In genomic region chr12:2733493-2734252, GRCh38 we compare ENCODE assay signal across 1 cellular context.
TF ChIP-seq lines count a peak whose summit lies in the region.

No MANE protein-coding gene starts in this region.

TF ChIP-seq in K562, 482 proteins besides CTCF, POLR2A, EP300 and RAD21 (continued from another document):
- TF ChIP-seq REST (CRISPR knock-in tag; IDR thresholded peaks at IDR 0.05; ENCODE audit: low read depth) = no peak
- no peak for TF ChIP-seq COPS2 (conservative IDR thresholded peaks at IDR 0.05)
- no peak for TF ChIP-seq ZNF354B (CRISPR knock-in tag; IDR thresholded peaks at IDR 0.05)
- no peak for TF ChIP-seq ZNF77 (CRISPR knock-in tag; IDR thresholded peaks at IDR 0.05)
- no peak for TF ChIP-seq DACH1 (IDR thresholded peaks at IDR 0.05; ENCODE audit: partially characterized antibody)
- TF ChIP-seq KAT7 (CRISPR knock-in tag; IDR thresholded peaks at IDR 0.05; ENCODE audit: borderline replicate concordance) = no peak
- TF ChIP-seq ZNF174 (CRISPR knock-in tag; IDR thresholded peaks at IDR 0.05) = no peak
- TF ChIP-seq ATF2 (CRISPR knock-in tag; IDR thresholded peaks at IDR 0.05) = no peak
- TF ChIP-seq TFE3 (CRISPR knock-in tag; IDR thresholded peaks at IDR 0.05) = no peak
- TF ChIP-seq HOMEZ (CRISPR knock-in tag; IDR thresholded peaks at IDR 0.05) = no peak
- TF ChIP-seq RAD51 (IDR thresholded peaks at IDR 0.05; ENCODE audit: borderline replicate concordance, low read depth) = no peak
- no peak for TF ChIP-seq GTF2A2 (tag; IDR thresholded peaks at IDR 0.05)
- no peak for TF ChIP-seq RNF2 (IDR thresholded peaks at IDR 0.05)
- TF ChIP-seq SOX6 (IDR thresholded peaks at IDR 0.05) = no peak
- TF ChIP-seq ZNF707 (CRISPR knock-in tag; conservative IDR thresholded peaks at IDR 0.05) = no peak
- TF ChIP-seq KDM1A (IDR thresholded peaks at IDR 0.05) = no peak
- no peak for TF ChIP-seq HMGN3 (IDR thresholded peaks at IDR 0.05; ENCODE audit: borderline replicate concordance, extremely low read depth, insufficient read length, low read depth, low read length)
